In the genomic region with DNA sequence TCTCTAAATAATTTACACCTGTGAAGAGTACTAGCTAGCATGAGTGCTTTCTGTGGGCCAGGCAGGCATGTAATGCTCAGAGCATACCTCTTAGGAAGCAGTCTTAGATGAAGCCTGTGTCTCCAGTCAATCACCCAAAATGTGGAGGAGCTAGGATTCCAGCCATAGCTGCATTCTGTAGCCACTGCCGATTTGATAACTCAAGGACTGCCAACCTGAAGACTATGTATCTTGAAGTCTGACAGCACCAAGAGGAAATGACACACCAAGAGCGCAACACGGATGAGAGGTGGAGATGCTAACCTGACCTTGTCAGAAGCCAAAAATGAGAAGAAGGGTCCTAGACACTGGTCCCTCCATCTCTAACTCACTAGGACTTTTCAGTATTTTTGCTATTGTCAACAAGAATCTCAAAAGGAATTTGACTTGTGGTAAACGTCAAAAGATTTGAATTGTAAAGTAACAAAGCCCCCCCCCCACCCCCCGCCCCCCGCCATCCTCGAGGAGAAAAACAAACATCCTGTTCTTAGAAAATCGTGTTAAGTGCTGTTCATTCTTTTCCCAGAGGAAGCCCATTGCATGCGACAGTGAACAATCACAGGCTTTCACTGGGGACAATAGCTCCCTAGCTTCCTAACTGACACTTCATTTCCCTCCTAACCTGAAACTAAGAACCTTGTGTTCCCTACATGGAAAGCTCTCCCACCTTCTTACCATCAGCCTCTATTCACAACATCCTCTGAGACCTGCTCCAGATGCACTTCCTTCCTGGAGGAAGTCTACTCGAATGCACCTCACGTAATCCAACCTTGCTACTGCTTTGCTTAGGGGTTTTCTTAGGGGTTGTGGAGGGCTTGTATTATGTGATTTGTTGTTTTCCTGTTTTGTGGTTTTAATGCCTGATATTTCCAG, we compare ENCODE assay signal across 8 cellular contexts.
DNase-seq lines count a peak whose midpoint lies in the region; ATAC-seq and TF ChIP-seq lines count a peak whose summit lies in the region.

No MANE protein-coding gene starts in this region.

- no peaks in the 10 kb centered on the region for H3K9me2 ChIP-seq in SU-DHL-6 (replicated peaks; ENCODE audit: insufficient read depth, low read length)

- H3K9me3 ChIP-seq in SU-DHL-6 (ENCODE audit: insufficient read depth, low read length), result no peaks in the 10 kb centered on the region

- no peak overlapping the region for H2AFZ ChIP-seq in SU-DHL-6 (ENCODE audit: low read depth, low read length, severe bottlenecking)

- H3K79me2 ChIP-seq in SU-DHL-6 (ENCODE audit: insufficient read depth, low read length), result peaks cover 33% of the 10 kb centered on the region; the same call in 1 of the 2 replicates

- peaks cover 33% of the 10 kb centered on the region for H3F3A ChIP-seq in SU-DHL-6 (ENCODE audit: insufficient read depth)

- no peak for TF ChIP-seq CTCF in SU-DHL-6 (IDR thresholded peaks at IDR 0.05; ENCODE audit: insufficient read depth, low read length, poor library complexity, severe bottlenecking)

- H3K9ac ChIP-seq in SU-DHL-6 (ENCODE audit: low read length), result peak overlapping the region; percentile 25

- no peak for ATAC-seq in GM18870 (IDR thresholded peaks at IDR 0.05; ENCODE audit: unreplicated experiment)

- DNase-seq in NCI-H2081 (lab: John Stamatoyannopoulos, UW) (peak; percentile 35 to 80), NCI-H2081 treated with DMSO at 0.1 percent for 48 hours (lab: John Stamatoyannopoulos, UW) (no peak), iPS DF 4.7 (ENCODE audit: extremely low read depth, low spot score) (peak; percentile 96), germinal center (ENCODE audit: low spot score) (no peak), NCI-H1694 (lab: John Stamatoyannopoulos, UW) (no peak)
- peak; percentile 10 for DNase-seq in stimulated activated naive CD4-positive, alpha-beta T cell treated with Interleukin-2 at 50 U/mL for 16 hours (lab: John Stamatoyannopoulos, UW)

- H3K4me3 ChIP-seq in SU-DHL-6 (ENCODE audit: insufficient read depth, low read length, poor library complexity, severe bottlenecking), result no peak overlapping the region

- peak overlapping the region; percentile 93 for H3K27ac ChIP-seq in SU-DHL-6 (ENCODE audit: low read depth, low read length)

- peak overlapping the region; percentile 95 for H3K4me2 ChIP-seq in SU-DHL-6 (ENCODE audit: low read depth, low read length, poor library complexity, severe bottlenecking)

- H4K20me1 ChIP-seq in SU-DHL-6 (ENCODE audit: low read depth, low read length), result no peaks in the 10 kb centered on the region

- no peaks in the 10 kb centered on the region for H3K27me3 ChIP-seq in SU-DHL-6 (ENCODE audit: low read length)

- no peaks in the 10 kb centered on the region for H3K36me3 ChIP-seq in SU-DHL-6 (ENCODE audit: low read length)

Comparison
In these comparisons a context has a peak if more than half of its experiments do, and no peak if none do; other contexts are left out.
1. DNase-seq: peak in NCI-H2081 (2 of 2), iPS DF 4.7 (single experiment) and stimulated activated naive CD4-positive, alpha-beta T cell treated with Interleukin-2 at 50 U/mL for 16 hours (single experiment); none in NCI-H2081 treated with DMSO at 0.1 percent for 48 hours (single experiment), germinal center (single experiment) and NCI-H1694 (single experiment).